Comparison of ENCODE assay signal across 5 cellular contexts in the genomic region with DNA sequence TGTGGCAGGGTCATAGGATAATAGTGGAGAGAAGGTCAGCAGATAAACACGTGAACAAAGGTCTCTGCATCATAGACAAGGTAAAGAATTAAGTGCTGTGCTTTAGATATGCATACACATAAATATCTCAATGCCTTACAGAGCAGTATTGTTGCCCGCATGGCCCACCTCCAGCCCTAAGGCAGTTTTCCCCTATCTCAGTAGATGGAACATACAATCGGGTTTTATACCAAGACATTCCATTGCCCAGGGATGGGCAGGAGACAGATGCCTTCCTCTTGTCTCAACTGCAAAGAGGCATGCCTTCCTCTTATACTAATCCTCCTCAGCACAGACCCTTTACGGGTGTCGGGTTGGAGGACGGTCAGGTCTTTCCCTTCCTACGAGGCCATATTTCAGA. TPM values are rescaled to one million over a fixed set of nuclear protein-coding genes. Genes with fewer than 3 reads are reported as not detected.
"Had no signal": no experiment of that assay in that cellular context is flagged by ENCODE, and none has a peak within 500 bp of the region (broad histone marks: within the 10 kb centered on the region; RNA-seq: fewer than 3 reads in every experiment).

No MANE protein-coding gene starts in this region.

RNA-seq across cellular contexts. Expression of a gene that starts 11.1 kb away (rescaled TPM):
- total RNA-seq: GM23338, H1, H9, HT-29, IMR-90 had no signal
- polyA plus RNA-seq: H1, IMR-90 had no signal
